In genomic region chr11:115065314-115065713, GRCh38 we compare ENCODE assay signal across 25 cellular contexts.
"Had no signal": no experiment of that assay in that cellular context is flagged by ENCODE, and none has a peak within 500 bp of the region (broad histone marks: within the 10 kb centered on the region; RNA-seq: fewer than 3 reads in every experiment).

No MANE protein-coding gene starts in this region.

- ATAC-seq: effector memory CD8-positive, alpha-beta T cell; esophagus mucosa; foreskin keratinocyte; gastrocnemius medialis; gastroesophageal sphincter; heart left ventricle; heart right ventricle had no signal

- H3K9me3 ChIP-seq: colonic mucosa, gastrocnemius medialis had no signal

- H3K27ac ChIP-seq: colonic mucosa, coronary artery, dorsolateral prefrontal cortex, epithelial cell of prostate, esophagus muscularis mucosa, esophagus squamous epithelium, foreskin keratinocyte, gastrocnemius medialis, gastroesophageal sphincter, heart left ventricle, heart right ventricle, hepatocyte had no signal

- H3K27me3 ChIP-seq: colonic mucosa, esophagus squamous epithelium, foreskin keratinocyte, gastrocnemius medialis, gastroesophageal sphincter, heart right ventricle, hepatocyte had no signal

- DNase-seq: colonic mucosa; cortex of kidney; dermis blood vessel endothelial cell; dorsolateral prefrontal cortex; effector CD4-positive, alpha-beta T cell; effector CD8-positive, alpha-beta T cell; effector memory CD4-positive, alpha-beta T cell; effector memory CD8-positive, alpha-beta T cell; endodermal cell; erythroblast; esophagus squamous epithelium; foreskin fibroblast; foreskin keratinocyte; foreskin melanocyte; gastrocnemius medialis; glutamatergic neuron; head of caudate nucleus; heart left ventricle; heart right ventricle had no signal

- H3K79me2 ChIP-seq: hepatocyte had no signal

- H3K36me3 ChIP-seq: colonic mucosa, esophagus muscularis mucosa, esophagus squamous epithelium, gastrocnemius medialis, gastroesophageal sphincter, heart left ventricle, heart right ventricle had no signal

- H3K4me1 ChIP-seq: colonic mucosa, esophagus squamous epithelium, foreskin keratinocyte, gastrocnemius medialis, gastroesophageal sphincter, heart left ventricle, heart right ventricle had no signal

- H3K4me3 ChIP-seq: colonic mucosa, coronary artery, dorsolateral prefrontal cortex, esophagus muscularis mucosa, esophagus squamous epithelium, gastrocnemius medialis, gastroesophageal sphincter, heart left ventricle, heart right ventricle, hepatocyte had no signal

- H2AFZ ChIP-seq: hepatocyte had no signal

- H3K4me2 ChIP-seq: hepatocyte had no signal
